ENCODE assay signal across 1 cellular context in genomic region chr7:27662490-27663205, GRCh38.
A peak's percentile ranks its signal among the peaks of the same experiment; 100 is the strongest.
TF ChIP-seq lines count a peak whose summit lies in the region.

TSS of gene HIBADH (minus strand) at chr7:27662883. CDS start at chr7:27662788, 95 bp downstream.

TF ChIP-seq in K562, 482 proteins besides CTCF, POLR2A, EP300 and RAD21 (continued from another document and continues in another):
- TF ChIP-seq, protein P1, sequence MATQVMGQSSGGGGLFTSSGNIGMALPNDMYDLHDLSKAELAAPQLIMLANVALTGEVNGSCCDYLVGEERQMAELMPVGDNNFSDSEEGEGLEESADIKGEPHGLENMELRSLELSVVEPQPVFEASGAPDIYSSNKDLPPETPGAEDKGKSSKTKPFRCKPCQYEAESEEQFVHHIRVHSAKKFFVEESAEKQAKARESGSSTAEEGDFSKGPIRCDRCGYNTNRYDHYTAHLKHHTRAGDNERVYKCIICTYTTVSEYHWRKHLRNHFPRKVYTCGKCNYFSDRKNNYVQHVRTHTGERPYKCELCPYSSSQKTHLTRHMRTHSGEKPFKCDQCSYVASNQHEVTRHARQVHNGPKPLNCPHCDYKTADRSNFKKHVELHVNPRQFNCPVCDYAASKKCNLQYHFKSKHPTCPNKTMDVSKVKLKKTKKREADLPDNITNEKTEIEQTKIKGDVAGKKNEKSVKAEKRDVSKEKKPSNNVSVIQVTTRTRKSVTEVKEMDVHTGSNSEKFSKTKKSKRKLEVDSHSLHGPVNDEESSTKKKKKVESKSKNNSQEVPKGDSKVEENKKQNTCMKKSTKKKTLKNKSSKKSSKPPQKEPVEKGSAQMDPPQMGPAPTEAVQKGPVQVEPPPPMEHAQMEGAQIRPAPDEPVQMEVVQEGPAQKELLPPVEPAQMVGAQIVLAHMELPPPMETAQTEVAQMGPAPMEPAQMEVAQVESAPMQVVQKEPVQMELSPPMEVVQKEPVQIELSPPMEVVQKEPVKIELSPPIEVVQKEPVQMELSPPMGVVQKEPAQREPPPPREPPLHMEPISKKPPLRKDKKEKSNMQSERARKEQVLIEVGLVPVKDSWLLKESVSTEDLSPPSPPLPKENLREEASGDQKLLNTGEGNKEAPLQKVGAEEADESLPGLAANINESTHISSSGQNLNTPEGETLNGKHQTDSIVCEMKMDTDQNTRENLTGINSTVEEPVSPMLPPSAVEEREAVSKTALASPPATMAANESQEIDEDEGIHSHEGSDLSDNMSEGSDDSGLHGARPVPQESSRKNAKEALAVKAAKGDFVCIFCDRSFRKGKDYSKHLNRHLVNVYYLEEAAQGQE (CRISPR knock-in tag; IDR thresholded peaks at IDR 0.05; ENCODE audit: low read depth), result peak; percentile 32; the same call in 1 of the 2 replicates
- TF ChIP-seq, protein P2, sequence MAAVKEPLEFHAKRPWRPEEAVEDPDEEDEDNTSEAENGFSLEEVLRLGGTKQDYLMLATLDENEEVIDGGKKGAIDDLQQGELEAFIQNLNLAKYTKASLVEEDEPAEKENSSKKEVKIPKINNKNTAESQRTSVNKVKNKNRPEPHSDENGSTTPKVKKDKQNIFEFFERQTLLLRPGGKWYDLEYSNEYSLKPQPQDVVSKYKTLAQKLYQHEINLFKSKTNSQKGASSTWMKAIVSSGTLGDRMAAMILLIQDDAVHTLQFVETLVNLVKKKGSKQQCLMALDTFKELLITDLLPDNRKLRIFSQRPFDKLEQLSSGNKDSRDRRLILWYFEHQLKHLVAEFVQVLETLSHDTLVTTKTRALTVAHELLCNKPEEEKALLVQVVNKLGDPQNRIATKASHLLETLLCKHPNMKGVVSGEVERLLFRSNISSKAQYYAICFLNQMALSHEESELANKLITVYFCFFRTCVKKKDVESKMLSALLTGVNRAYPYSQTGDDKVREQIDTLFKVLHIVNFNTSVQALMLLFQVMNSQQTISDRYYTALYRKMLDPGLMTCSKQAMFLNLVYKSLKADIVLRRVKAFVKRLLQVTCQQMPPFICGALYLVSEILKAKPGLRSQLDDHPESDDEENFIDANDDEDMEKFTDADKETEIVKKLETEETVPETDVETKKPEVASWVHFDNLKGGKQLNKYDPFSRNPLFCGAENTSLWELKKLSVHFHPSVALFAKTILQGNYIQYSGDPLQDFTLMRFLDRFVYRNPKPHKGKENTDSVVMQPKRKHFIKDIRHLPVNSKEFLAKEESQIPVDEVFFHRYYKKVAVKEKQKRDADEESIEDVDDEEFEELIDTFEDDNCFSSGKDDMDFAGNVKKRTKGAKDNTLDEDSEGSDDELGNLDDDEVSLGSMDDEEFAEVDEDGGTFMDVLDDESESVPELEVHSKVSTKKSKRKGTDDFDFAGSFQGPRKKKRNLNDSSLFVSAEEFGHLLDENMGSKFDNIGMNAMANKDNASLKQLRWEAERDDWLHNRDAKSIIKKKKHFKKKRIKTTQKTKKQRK (IDR thresholded peaks at IDR 0.05; ENCODE audit: borderline replicate concordance, low read depth, low read length), result peak; percentile 84
- TF ChIP-seq MNT (conservative IDR thresholded peaks at IDR 0.05), result peak; percentile 95 to 96
- TF ChIP-seq PCBP2 (IDR thresholded peaks at IDR 0.05; ENCODE audit: low read depth, low read length, poor library complexity, severe bottlenecking), result no peak
- TF ChIP-seq ZNF75A (CRISPR knock-in tag; IDR thresholded peaks at IDR 0.05), result no peak
- TF ChIP-seq POU5F1 (IDR thresholded peaks at IDR 0.05; ENCODE audit: borderline replicate concordance, low read depth, low read length, partially characterized antibody), result no peak
- peak; percentile 81 for TF ChIP-seq SP2 (IDR thresholded peaks at IDR 0.05; ENCODE audit: extremely low read depth, low read depth, low read length, poor library complexity, severe bottlenecking)
- peak; percentile 38 for TF ChIP-seq MTA2 (IDR thresholded peaks at IDR 0.05; ENCODE audit: low read depth)
- TF ChIP-seq ELF1 (tag; IDR thresholded peaks at IDR 0.05), result no peak
- TF ChIP-seq, protein P3, sequence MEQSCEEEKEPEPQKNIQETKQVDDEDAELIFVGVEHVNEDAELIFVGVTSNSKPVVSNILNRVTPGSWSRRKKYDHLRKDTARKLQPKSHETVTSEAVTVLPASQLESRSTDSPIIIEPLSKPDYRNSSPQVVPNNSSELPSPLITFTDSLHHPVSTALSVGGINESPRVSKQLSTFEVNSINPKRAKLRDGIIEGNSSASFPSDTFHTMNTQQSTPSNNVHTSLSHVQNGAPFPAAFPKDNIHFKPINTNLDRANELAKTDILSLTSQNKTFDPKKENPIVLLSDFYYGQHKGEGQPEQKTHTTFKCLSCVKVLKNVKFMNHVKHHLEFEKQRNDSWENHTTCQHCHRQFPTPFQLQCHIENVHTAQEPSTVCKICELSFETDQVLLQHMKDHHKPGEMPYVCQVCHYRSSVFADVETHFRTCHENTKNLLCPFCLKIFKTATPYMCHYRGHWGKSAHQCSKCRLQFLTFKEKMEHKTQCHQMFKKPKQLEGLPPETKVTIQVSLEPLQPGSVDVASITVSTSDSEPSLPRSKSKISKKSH (CRISPR knock-in tag; IDR thresholded peaks at IDR 0.05), result no peak
- TF ChIP-seq MYNN (IDR thresholded peaks at IDR 0.05), result peak; percentile 75
- no peak for TF ChIP-seq MYNN (CRISPR knock-in tag; IDR thresholded peaks at IDR 0.05)
- TF ChIP-seq ZNF224 (CRISPR knock-in tag; IDR thresholded peaks at IDR 0.05), result no peak
- peak; percentile 78; the same call in 1 of the 2 replicates for TF ChIP-seq SUPT5H (IDR thresholded peaks at IDR 0.05)
- no peak for TF ChIP-seq ZNF174 (CRISPR knock-in tag; IDR thresholded peaks at IDR 0.05)
- peak; percentile 98 for TF ChIP-seq CXXC5 (CRISPR knock-in tag; IDR thresholded peaks at IDR 0.05)
- peak; percentile 31 for TF ChIP-seq PHF20 (IDR thresholded peaks at IDR 0.05; ENCODE audit: partially characterized antibody)
- no peak for TF ChIP-seq BCOR (IDR thresholded peaks at IDR 0.05)
- TF ChIP-seq ESRRA (IDR thresholded peaks at IDR 0.05; ENCODE audit: borderline replicate concordance, low read depth), result peak; percentile 65; the same call in 1 of the 2 replicates
- TF ChIP-seq, protein P4, sequence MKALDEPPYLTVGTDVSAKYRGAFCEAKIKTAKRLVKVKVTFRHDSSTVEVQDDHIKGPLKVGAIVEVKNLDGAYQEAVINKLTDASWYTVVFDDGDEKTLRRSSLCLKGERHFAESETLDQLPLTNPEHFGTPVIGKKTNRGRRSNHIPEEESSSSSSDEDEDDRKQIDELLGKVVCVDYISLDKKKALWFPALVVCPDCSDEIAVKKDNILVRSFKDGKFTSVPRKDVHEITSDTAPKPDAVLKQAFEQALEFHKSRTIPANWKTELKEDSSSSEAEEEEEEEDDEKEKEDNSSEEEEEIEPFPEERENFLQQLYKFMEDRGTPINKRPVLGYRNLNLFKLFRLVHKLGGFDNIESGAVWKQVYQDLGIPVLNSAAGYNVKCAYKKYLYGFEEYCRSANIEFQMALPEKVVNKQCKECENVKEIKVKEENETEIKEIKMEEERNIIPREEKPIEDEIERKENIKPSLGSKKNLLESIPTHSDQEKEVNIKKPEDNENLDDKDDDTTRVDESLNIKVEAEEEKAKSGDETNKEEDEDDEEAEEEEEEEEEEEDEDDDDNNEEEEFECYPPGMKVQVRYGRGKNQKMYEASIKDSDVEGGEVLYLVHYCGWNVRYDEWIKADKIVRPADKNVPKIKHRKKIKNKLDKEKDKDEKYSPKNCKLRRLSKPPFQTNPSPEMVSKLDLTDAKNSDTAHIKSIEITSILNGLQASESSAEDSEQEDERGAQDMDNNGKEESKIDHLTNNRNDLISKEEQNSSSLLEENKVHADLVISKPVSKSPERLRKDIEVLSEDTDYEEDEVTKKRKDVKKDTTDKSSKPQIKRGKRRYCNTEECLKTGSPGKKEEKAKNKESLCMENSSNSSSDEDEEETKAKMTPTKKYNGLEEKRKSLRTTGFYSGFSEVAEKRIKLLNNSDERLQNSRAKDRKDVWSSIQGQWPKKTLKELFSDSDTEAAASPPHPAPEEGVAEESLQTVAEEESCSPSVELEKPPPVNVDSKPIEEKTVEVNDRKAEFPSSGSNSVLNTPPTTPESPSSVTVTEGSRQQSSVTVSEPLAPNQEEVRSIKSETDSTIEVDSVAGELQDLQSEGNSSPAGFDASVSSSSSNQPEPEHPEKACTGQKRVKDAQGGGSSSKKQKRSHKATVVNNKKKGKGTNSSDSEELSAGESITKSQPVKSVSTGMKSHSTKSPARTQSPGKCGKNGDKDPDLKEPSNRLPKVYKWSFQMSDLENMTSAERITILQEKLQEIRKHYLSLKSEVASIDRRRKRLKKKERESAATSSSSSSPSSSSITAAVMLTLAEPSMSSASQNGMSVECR (CRISPR knock-in tag; IDR thresholded peaks at IDR 0.05), result peak; percentile 74; the same call in 1 of the 2 replicates
- no peak for TF ChIP-seq ZNF583 (CRISPR knock-in tag; IDR thresholded peaks at IDR 0.05)
- peak; percentile 98 for TF ChIP-seq FOXK1 (CRISPR knock-in tag; IDR thresholded peaks at IDR 0.05; ENCODE audit: borderline replicate concordance)
- TF ChIP-seq, protein P5, sequence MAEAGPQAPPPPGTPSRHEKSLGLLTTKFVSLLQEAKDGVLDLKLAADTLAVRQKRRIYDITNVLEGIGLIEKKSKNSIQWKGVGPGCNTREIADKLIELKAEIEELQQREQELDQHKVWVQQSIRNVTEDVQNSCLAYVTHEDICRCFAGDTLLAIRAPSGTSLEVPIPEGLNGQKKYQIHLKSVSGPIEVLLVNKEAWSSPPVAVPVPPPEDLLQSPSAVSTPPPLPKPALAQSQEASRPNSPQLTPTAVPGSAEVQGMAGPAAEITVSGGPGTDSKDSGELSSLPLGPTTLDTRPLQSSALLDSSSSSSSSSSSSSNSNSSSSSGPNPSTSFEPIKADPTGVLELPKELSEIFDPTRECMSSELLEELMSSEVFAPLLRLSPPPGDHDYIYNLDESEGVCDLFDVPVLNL (CRISPR knock-in tag; IDR thresholded peaks at IDR 0.05; ENCODE audit: low read depth), result peak; percentile 37; the same call in 1 of the 2 replicates
- no peak; the same call in 1 of the 2 replicates for TF ChIP-seq TOE1 (IDR thresholded peaks at IDR 0.05; ENCODE audit: borderline replicate concordance)
- TF ChIP-seq TOE1 (CRISPR knock-in tag; IDR thresholded peaks at IDR 0.05; ENCODE audit: borderline replicate concordance, low read depth), result no peak
- TF ChIP-seq DACH1 (IDR thresholded peaks at IDR 0.05; ENCODE audit: partially characterized antibody), result no peak
- peak; percentile 93 for TF ChIP-seq CTBP1 (IDR thresholded peaks at IDR 0.05; ENCODE audit: borderline replicate concordance)
- TF ChIP-seq FOXA1 (IDR thresholded peaks at IDR 0.05; ENCODE audit: borderline replicate concordance), result peak; percentile 76; the same call in 1 of the 2 replicates
- no peak for TF ChIP-seq GTF3C2 (IDR thresholded peaks at IDR 0.05; ENCODE audit: borderline replicate concordance, extremely low read depth, insufficient read length)
- TF ChIP-seq, protein P6, sequence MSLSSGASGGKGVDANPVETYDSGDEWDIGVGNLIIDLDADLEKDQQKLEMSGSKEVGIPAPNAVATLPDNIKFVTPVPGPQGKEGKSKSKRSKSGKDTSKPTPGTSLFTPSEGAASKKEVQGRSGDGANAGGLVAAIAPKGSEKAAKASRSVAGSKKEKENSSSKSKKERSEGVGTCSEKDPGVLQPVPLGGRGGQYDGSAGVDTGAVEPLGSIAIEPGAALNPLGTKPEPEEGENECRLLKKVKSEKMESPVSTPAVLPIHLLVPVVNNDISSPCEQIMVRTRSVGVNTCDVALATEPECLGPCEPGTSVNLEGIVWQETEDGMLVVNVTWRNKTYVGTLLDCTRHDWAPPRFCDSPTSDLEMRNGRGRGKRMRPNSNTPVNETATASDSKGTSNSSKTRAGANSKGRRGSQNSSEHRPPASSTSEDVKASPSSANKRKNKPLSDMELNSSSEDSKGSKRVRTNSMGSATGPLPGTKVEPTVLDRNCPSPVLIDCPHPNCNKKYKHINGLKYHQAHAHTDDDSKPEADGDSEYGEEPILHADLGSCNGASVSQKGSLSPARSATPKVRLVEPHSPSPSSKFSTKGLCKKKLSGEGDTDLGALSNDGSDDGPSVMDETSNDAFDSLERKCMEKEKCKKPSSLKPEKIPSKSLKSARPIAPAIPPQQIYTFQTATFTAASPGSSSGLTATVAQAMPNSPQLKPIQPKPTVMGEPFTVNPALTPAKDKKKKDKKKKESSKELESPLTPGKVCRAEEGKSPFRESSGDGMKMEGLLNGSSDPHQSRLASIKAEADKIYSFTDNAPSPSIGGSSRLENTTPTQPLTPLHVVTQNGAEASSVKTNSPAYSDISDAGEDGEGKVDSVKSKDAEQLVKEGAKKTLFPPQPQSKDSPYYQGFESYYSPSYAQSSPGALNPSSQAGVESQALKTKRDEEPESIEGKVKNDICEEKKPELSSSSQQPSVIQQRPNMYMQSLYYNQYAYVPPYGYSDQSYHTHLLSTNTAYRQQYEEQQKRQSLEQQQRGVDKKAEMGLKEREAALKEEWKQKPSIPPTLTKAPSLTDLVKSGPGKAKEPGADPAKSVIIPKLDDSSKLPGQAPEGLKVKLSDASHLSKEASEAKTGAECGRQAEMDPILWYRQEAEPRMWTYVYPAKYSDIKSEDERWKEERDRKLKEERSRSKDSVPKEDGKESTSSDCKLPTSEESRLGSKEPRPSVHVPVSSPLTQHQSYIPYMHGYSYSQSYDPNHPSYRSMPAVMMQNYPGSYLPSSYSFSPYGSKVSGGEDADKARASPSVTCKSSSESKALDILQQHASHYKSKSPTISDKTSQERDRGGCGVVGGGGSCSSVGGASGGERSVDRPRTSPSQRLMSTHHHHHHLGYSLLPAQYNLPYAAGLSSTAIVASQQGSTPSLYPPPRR (CRISPR knock-in tag; IDR thresholded peaks at IDR 0.05; ENCODE audit: borderline replicate concordance), result no peak
- no peak for TF ChIP-seq SMAD1 (IDR thresholded peaks at IDR 0.05; ENCODE audit: low read depth, low read length, partially characterized antibody)
- peak; percentile 97 for TF ChIP-seq HDAC6 (IDR thresholded peaks at IDR 0.05; ENCODE audit: low read depth, low read length)
